In genomic region chr13:30305456-30305855, GRCh38 we compare ENCODE assay signal across 13 cellular contexts. TPM values are rescaled to one million over a fixed set of nuclear protein-coding genes. Genes with fewer than 3 reads are reported as not detected.
DNase-seq lines count a peak whose midpoint lies in the region; ATAC-seq, FAIRE-seq and TF ChIP-seq lines count a peak whose summit lies in the region.
"Had no signal": no experiment of that assay in that cellular context is flagged by ENCODE, and none has a peak within 500 bp of the region (broad histone marks: within the 10 kb centered on the region; RNA-seq: fewer than 3 reads in every experiment).

No MANE protein-coding gene starts in this region.

- ATAC-seq in A549 (no peak), foreskin keratinocyte (no peak)
- ATAC-seq: activated CD4-positive, alpha-beta T cell treated with anti-CD3 and anti-CD28 coated beads for 36 hours had no signal

- H3K9me3 Mint-ChIP-seq in activated CD4-positive, alpha-beta memory T cell treated with anti-CD3 and anti-CD28 coated beads, Interleukin-2, amount 10 ng/mL, durations not matched to agents 7 days and 5 days: no peaks in the 10 kb centered on the region

- H3K36me3 Mint-ChIP-seq in activated CD4-positive, alpha-beta memory T cell treated with anti-CD3 and anti-CD28 coated beads, Interleukin-2, amount 10 ng/mL, durations not matched to agents 7 days and 5 days (ENCODE audit: low read depth): peaks cover 7% of the 10 kb centered on the region

- H3K4me3 Mint-ChIP-seq in activated CD4-positive, alpha-beta memory T cell treated with anti-CD3 and anti-CD28 coated beads, Interleukin-2, amount 10 ng/mL, durations not matched to agents 7 days and 5 days: peak overlapping the region; percentile 53

- TF ChIP-seq RAD21 in A549 (conservative IDR thresholded peaks at IDR 0.05 in 1 of 2, IDR thresholded peaks at IDR 0.05 in 1 of 2): no peak

- in situ Hi-C loops in HAP-1 (cut with MboI; ENCODE audit: low sequenced_read_pairs): no loop called here

- DNase-seq in A549 (ENCODE audit: low read depth in 1 of 2, low spot score in 1 of 2) (no peak), HAP-1 (ENCODE audit: low spot score in 2 of 2) (no peak), NCI-H1092 (lab: John Stamatoyannopoulos, UW) (no peak), foreskin keratinocyte (no peak), 8988T (no peak)
- DNase-seq in activated CD4-positive, alpha-beta memory T cell treated with anti-CD3 and anti-CD28 coated beads, Interleukin-2, amount 10 ng/mL, durations not matched to agents 7 days and 5 days: no peak
- no peak for DNase-seq in central memory CD4-positive, alpha-beta T cell
- DNase-seq: activated CD4-positive, alpha-beta T cell treated with anti-CD3 and anti-CD28 coated beads for 36 hours; midbrain; NCI-H1092 treated with DMSO at 0.1 percent for 48 hours; testis had no signal

- H3K27ac ChIP-seq in A549 (peak overlapping the region in 1 of 2 experiments; percentile 10; a peak in 1 of 6 replicates), iPS-20b (ENCODE audit: low read length) (no peak overlapping the region), foreskin keratinocyte (no peak overlapping the region)
- H3K27ac ChIP-seq: testis had no signal

- peaks cover 39% of the 10 kb centered on the region for H3K4me1 ChIP-seq in A549
- H3K4me1 ChIP-seq in HAP-1: peaks cover 38% of the 10 kb centered on the region
- peaks cover 3% of the 10 kb centered on the region; the same call in 1 of the 2 replicates for H3K4me1 ChIP-seq in iPS-20b (ENCODE audit: insufficient read depth, low read length)
- peaks cover 36% of the 10 kb centered on the region for H3K4me1 ChIP-seq in foreskin keratinocyte

- 93% methylated on average over 1 of the region's 1 CpG for WGBS in A549 (ENCODE audit: missing lambda C conversion rate)

- TF ChIP-seq CTCF in A549 (IDR thresholded peaks at IDR 0.05): no peak
- no peak for TF ChIP-seq CTCF in foreskin keratinocyte (conservative IDR thresholded peaks at IDR 0.05)

- peak overlapping the region; percentile 85; the same call in 1 of the 2 replicates for H3K9ac ChIP-seq in iPS-20b (ENCODE audit: low read depth, low read length)

- no peak for TF ChIP-seq POLR2A in A549 (IDR thresholded peaks at IDR 0.05; ENCODE audit: low read length)

- POLR2A ChIA-PET in A549 (lab: Yijun Ruan, JAX): no interaction called here
- POLR2A ChIA-PET in activated CD4-positive, alpha-beta memory T cell treated with anti-CD3 and anti-CD28 coated beads, Interleukin-2, amount 10 ng/mL, durations not matched to agents 7 days and 5 days (lab: Charles Lee): interaction anchor here (1.0 to 3.4 kb wide), 6 partner anchors 13 to 311 kb away, joined by 3 to 22 read pairs (median 16); partner anchors contain the start of gene USPL1

- H3K4me3 ChIP-seq in A549: no peak overlapping the region
- H3K4me3 ChIP-seq in HAP-1: peak overlapping the region; percentile 96
- H3K4me3 ChIP-seq in iPS-20b (ENCODE audit: low read length): peak overlapping the region; percentile 88; the same call in 1 of the 2 replicates

- H3K9me3 ChIP-seq in A549 (no peaks in the 10 kb centered on the region), HAP-1 (no peaks in the 10 kb centered on the region), iPS-20b (ENCODE audit: insufficient read depth, low read depth, low read length) (no peaks in the 10 kb centered on the region)
- H3K9me3 ChIP-seq: testis had no signal

- H3K27me3 ChIP-seq in HAP-1 (ENCODE audit: low read depth): no peaks in the 10 kb centered on the region
- H3K27me3 ChIP-seq in iPS-20b (ENCODE audit: insufficient read depth, low read length): no peaks in the 10 kb centered on the region
- no peaks in the 10 kb centered on the region for H3K27me3 ChIP-seq in foreskin keratinocyte
- H3K27me3 ChIP-seq: testis had no signal

- H3K36me3 ChIP-seq in HAP-1 (replicated peaks) (no peaks in the 10 kb centered on the region), iPS-20b (ENCODE audit: insufficient read depth, low read depth, low read length) (no peaks in the 10 kb centered on the region)

- TF ChIP-seq EP300 in A549 (IDR thresholded peaks at IDR 0.05): no peak

- H3K27ac Mint-ChIP-seq in activated CD4-positive, alpha-beta memory T cell treated with anti-CD3 and anti-CD28 coated beads, Interleukin-2, amount 10 ng/mL, durations not matched to agents 7 days and 5 days: peak overlapping the region; percentile 6
- H3K27ac Mint-ChIP-seq: activated CD4-positive, alpha-beta T cell treated with anti-CD3 and anti-CD28 coated beads for 36 hours had no signal

- peaks cover 49% of the 10 kb centered on the region for H3K4me1 Mint-ChIP-seq in activated CD4-positive, alpha-beta memory T cell treated with anti-CD3 and anti-CD28 coated beads, Interleukin-2, amount 10 ng/mL, durations not matched to agents 7 days and 5 days

- H3K4me2 ChIP-seq in A549: peak overlapping the region; percentile 89

- H3K27me3 Mint-ChIP-seq in activated CD4-positive, alpha-beta memory T cell treated with anti-CD3 and anti-CD28 coated beads, Interleukin-2, amount 10 ng/mL, durations not matched to agents 7 days and 5 days: no peaks in the 10 kb centered on the region
- H3K27me3 Mint-ChIP-seq: activated CD4-positive, alpha-beta T cell treated with anti-CD3 and anti-CD28 coated beads for 36 hours had no signal

- no peak for FAIRE-seq in A549 (lab: Jason Lieb, UNC)
- FAIRE-seq: frontal cortex had no signal

- CTCF ChIA-PET in A549 (lab: Yijun Ruan, JAX): no interaction called here
- CTCF ChIA-PET in activated CD4-positive, alpha-beta memory T cell treated with anti-CD3 and anti-CD28 coated beads, Interleukin-2, amount 10 ng/mL, durations not matched to agents 7 days and 5 days (lab: Charles Lee): interaction anchor here (2.2 kb wide), 1 partner anchor 173 kb away, joined by 10 read pairs; no protein-coding TSS in a partner anchor

TF ChIP-seq in A549, 52 proteins besides CTCF, POLR2A, EP300 and RAD21:
- no peak for TF ChIP-seq MAFK (IDR thresholded peaks at IDR 0.05; ENCODE audit: partially characterized antibody)
- TF ChIP-seq FOSB (CRISPR knock-in tag; IDR thresholded peaks at IDR 0.05): no peak
- TF ChIP-seq RFX5 (IDR thresholded peaks at IDR 0.05): no peak
- TF ChIP-seq, protein P1, sequence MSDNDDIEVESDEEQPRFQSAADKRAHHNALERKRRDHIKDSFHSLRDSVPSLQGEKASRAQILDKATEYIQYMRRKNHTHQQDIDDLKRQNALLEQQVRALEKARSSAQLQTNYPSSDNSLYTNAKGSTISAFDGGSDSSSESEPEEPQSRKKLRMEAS (IDR thresholded peaks at IDR 0.05): no peak
- no peak for TF ChIP-seq RARB (CRISPR knock-in tag; IDR thresholded peaks at IDR 0.05)
- no peak for TF ChIP-seq ZNF302 (CRISPR knock-in tag; IDR thresholded peaks at IDR 0.05)
- no peak for TF ChIP-seq ATOH8 (CRISPR knock-in tag; IDR thresholded peaks at IDR 0.05; ENCODE audit: low read depth)
- no peak for TF ChIP-seq TFCP2L1 (CRISPR knock-in tag; IDR thresholded peaks at IDR 0.05)

RNA-seq across cellular contexts. Expression of gene KATNAL1, which starts 1.9 kb away (rescaled TPM):
- polyA plus RNA-seq in A549 (2011; rRNA removed) (9.7 and 10.5 TPM in 2 replicates), A549 (2017; fragmentation: RNase III; extraction: RNeasy Plus Mini Kit Qiagen cat#74134 plus additional on column Dnase treatment) (7.7 to 8.6 TPM (median 7.9 TPM) in 3 replicates), foreskin keratinocyte (3.7 and 4.1 TPM in 2 replicates)
- polyA plus RNA-seq in A549 (2012; cell fraction: cytosol; rRNA removed): 2.5 and 3.0 TPM in 2 replicates
- 1.4 TPM in 2 replicates for polyA plus RNA-seq in A549 (2012; cell fraction: nucleus; rRNA removed)
- polyA minus RNA-seq in A549 (2011; rRNA and poly(A)+ RNA removed): 6.9 and 7.8 TPM in 2 replicates
- 10 to 100 TPM; 27.8 to 29.4 TPM for total RNA-seq in activated CD4-positive, alpha-beta memory T cell treated with anti-CD3 and anti-CD28 coated beads, Interleukin-2, amount 10 ng/mL, durations not matched to agents 7 days and 5 days
- 16.2 and 17.7 TPM in 2 replicates for total RNA-seq in foreskin keratinocyte
